1 cellular context compared by ENCODE assay signal in genomic region chr17:16352303-16352837, GRCh38.
TF ChIP-seq lines count a peak whose summit lies in the region.

No MANE protein-coding gene starts in this region.

TF ChIP-seq in HepG2, 621 proteins besides CTCF, POLR2A, EP300 and RAD21 (continued from another document and continues in another):
- TF ChIP-seq, protein P1, sequence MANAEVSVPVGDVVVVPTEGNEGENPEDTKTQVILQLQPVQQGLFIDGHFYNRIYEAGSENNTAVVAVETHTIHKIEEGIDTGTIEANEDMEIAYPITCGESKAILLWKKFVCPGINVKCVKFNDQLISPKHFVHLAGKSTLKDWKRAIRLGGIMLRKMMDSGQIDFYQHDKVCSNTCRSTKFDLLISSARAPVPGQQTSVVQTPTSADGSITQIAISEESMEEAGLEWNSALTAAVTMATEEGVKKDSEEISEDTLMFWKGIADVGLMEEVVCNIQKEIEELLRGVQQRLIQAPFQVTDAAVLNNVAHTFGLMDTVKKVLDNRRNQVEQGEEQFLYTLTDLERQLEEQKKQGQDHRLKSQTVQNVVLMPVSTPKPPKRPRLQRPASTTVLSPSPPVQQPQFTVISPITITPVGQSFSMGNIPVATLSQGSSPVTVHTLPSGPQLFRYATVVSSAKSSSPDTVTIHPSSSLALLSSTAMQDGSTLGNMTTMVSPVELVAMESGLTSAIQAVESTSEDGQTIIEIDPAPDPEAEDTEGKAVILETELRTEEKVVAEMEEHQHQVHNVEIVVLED (CRISPR knock-in tag; IDR thresholded peaks at IDR 0.05; ENCODE audit: borderline replicate concordance) = peak; percentile 24; the same call in 1 of the 2 replicates
- TF ChIP-seq KLF6 (CRISPR knock-in tag; IDR thresholded peaks at IDR 0.05) (no peak), ZNF383 (CRISPR knock-in tag; IDR thresholded peaks at IDR 0.05; ENCODE audit: borderline replicate concordance) (0 out of 2 replicates have a peak, but pooled peaks have one; percentile 29), FOXC1 (CRISPR knock-in tag; IDR thresholded peaks at IDR 0.05; ENCODE audit: borderline replicate concordance) (no peak), SPEN (CRISPR knock-in tag; IDR thresholded peaks at IDR 0.05; ENCODE audit: low read depth) (0 out of 2 replicates have a peak, but pooled peaks have one; percentile 28), SKI (IDR thresholded peaks at IDR 0.05; ENCODE audit: partially characterized antibody) (peak; percentile 45), REPIN1 (CRISPR knock-in tag; IDR thresholded peaks at IDR 0.05; ENCODE audit: borderline replicate concordance, low read depth) (0 out of 2 replicates have a peak, but pooled peaks have one; percentile 16), SP5 (CRISPR knock-in tag; IDR thresholded peaks at IDR 0.05; ENCODE audit: borderline replicate concordance, low read depth) (peak; percentile 88), THYN1 (CRISPR knock-in tag; IDR thresholded peaks at IDR 0.05; ENCODE audit: borderline replicate concordance, low read depth) (no peak), KDM5B (CRISPR knock-in tag; IDR thresholded peaks at IDR 0.05; ENCODE audit: borderline replicate concordance) (peak; percentile 87), SNAPC5 (CRISPR knock-in tag; IDR thresholded peaks at IDR 0.05; ENCODE audit: borderline replicate concordance) (0 out of 2 replicates have a peak, but pooled peaks have one; percentile 58), PAF1 (CRISPR knock-in tag; IDR thresholded peaks at IDR 0.05) (0 out of 2 replicates have a peak, but pooled peaks have one; percentile 57), KDM2A (CRISPR knock-in tag; IDR thresholded peaks at IDR 0.05; ENCODE audit: borderline replicate concordance, low read depth) (peak; percentile 78), NFATC3 (CRISPR knock-in tag; IDR thresholded peaks at IDR 0.05) (0 out of 2 replicates have a peak, but pooled peaks have one; percentile 32), NCOA1 (CRISPR knock-in tag; IDR thresholded peaks at IDR 0.05) (0 out of 2 replicates have a peak, but pooled peaks have one; percentile 82), ZNF768 (CRISPR knock-in tag; IDR thresholded peaks at IDR 0.05) (no peak), HMG20B (CRISPR knock-in tag; conservative IDR thresholded peaks at IDR 0.05) (no peak), ZNF501 (CRISPR knock-in tag; IDR thresholded peaks at IDR 0.05) (peak; percentile 66), ZNF607 (CRISPR knock-in tag; IDR thresholded peaks at IDR 0.05; ENCODE audit: borderline replicate concordance) (peak; percentile 56; the same call in 1 of the 2 replicates), POGZ (CRISPR knock-in tag; IDR thresholded peaks at IDR 0.05) (peak; percentile 40; the same call in 1 of the 2 replicates), DR1 (CRISPR knock-in tag; IDR thresholded peaks at IDR 0.05) (0 out of 2 replicates have a peak, but pooled peaks have one; percentile 62), ZBTB39 (CRISPR knock-in tag; IDR thresholded peaks at IDR 0.05) (no peak), SIN3A (IDR thresholded peaks at IDR 0.05; ENCODE audit: borderline replicate concordance, low read depth, low read length) (peak; percentile 49; the same call in 1 of the 2 replicates), FOXA1 (IDR thresholded peaks at IDR 0.05) (no peak), FOXA1 (CRISPR knock-in tag; IDR thresholded peaks at IDR 0.05) (0 out of 2 replicates have a peak, but pooled peaks have one; percentile 9), TOPORS (CRISPR knock-in tag; IDR thresholded peaks at IDR 0.05) (0 out of 2 replicates have a peak, but pooled peaks have one; percentile 28), ZFP1 (CRISPR knock-in tag; IDR thresholded peaks at IDR 0.05) (no peak), ZNF563 (CRISPR knock-in tag; IDR thresholded peaks at IDR 0.05) (peak; percentile 0; the same call in 1 of the 2 replicates), ZNF562 (CRISPR knock-in tag; IDR thresholded peaks at IDR 0.05; ENCODE audit: borderline replicate concordance) (no peak), ZNF543 (CRISPR knock-in tag; IDR thresholded peaks at IDR 0.05) (peak; percentile 38; the same call in 1 of the 2 replicates), FIP1L1 (IDR thresholded peaks at IDR 0.05; ENCODE audit: borderline replicate concordance, insufficient read depth, low read depth, low read length) (no peak), ZNF746 (CRISPR knock-in tag; IDR thresholded peaks at IDR 0.05) (0 out of 2 replicates have a peak, but pooled peaks have one; percentile 43), THAP7 (CRISPR knock-in tag; IDR thresholded peaks at IDR 0.05) (no peak), MLLT10 (CRISPR knock-in tag; IDR thresholded peaks at IDR 0.05) (no peak), ZNF7 (CRISPR knock-in tag; IDR thresholded peaks at IDR 0.05) (no peak), YEATS2 (CRISPR knock-in tag; IDR thresholded peaks at IDR 0.05; ENCODE audit: borderline replicate concordance) (peak; percentile 43; the same call in 1 of the 2 replicates), MEIS2 (CRISPR knock-in tag; IDR thresholded peaks at IDR 0.05) (no peak), MTA1 (CRISPR knock-in tag; IDR thresholded peaks at IDR 0.05; ENCODE audit: borderline replicate concordance) (0 out of 2 replicates have a peak, but pooled peaks have one; percentile 47), SOX6 (IDR thresholded peaks at IDR 0.05) (no peak), SOX6 (CRISPR knock-in tag; IDR thresholded peaks at IDR 0.05) (peak; percentile 71), LCORL (IDR thresholded peaks at IDR 0.05) (no peak), LCORL (CRISPR knock-in tag; IDR thresholded peaks at IDR 0.05) (peak; percentile 31; the same call in 1 of the 2 replicates), MATR3 (CRISPR knock-in tag; IDR thresholded peaks at IDR 0.05) (no peak), ARID3A (IDR thresholded peaks at IDR 0.05; ENCODE audit: low read depth, low read length) (no peak), HOXA5 (CRISPR knock-in tag; IDR thresholded peaks at IDR 0.05) (peak; percentile 37; the same call in 1 of the 2 replicates), HIVEP1 (CRISPR knock-in tag; IDR thresholded peaks at IDR 0.05) (peak; percentile 43; the same call in 1 of the 2 replicates), CREB1 (IDR thresholded peaks at IDR 0.05) (peak; percentile 49; the same call in 1 of the 2 replicates), CREB1 (CRISPR knock-in tag; IDR thresholded peaks at IDR 0.05) (peak; percentile 50; the same call in 1 of the 2 replicates), HNRNPLL (IDR thresholded peaks at IDR 0.05; ENCODE audit: low read depth, low read length, poor library complexity, severe bottlenecking) (peak; percentile 33), ZSCAN21 (CRISPR knock-in tag; IDR thresholded peaks at IDR 0.05; ENCODE audit: borderline replicate concordance) (no peak), DMAP1 (CRISPR knock-in tag; IDR thresholded peaks at IDR 0.05) (peak; percentile 76), ZNF782 (CRISPR knock-in tag; IDR thresholded peaks at IDR 0.05; ENCODE audit: borderline replicate concordance) (0 out of 2 replicates have a peak, but pooled peaks have one; percentile 62)
- TF ChIP-seq, protein P2, sequence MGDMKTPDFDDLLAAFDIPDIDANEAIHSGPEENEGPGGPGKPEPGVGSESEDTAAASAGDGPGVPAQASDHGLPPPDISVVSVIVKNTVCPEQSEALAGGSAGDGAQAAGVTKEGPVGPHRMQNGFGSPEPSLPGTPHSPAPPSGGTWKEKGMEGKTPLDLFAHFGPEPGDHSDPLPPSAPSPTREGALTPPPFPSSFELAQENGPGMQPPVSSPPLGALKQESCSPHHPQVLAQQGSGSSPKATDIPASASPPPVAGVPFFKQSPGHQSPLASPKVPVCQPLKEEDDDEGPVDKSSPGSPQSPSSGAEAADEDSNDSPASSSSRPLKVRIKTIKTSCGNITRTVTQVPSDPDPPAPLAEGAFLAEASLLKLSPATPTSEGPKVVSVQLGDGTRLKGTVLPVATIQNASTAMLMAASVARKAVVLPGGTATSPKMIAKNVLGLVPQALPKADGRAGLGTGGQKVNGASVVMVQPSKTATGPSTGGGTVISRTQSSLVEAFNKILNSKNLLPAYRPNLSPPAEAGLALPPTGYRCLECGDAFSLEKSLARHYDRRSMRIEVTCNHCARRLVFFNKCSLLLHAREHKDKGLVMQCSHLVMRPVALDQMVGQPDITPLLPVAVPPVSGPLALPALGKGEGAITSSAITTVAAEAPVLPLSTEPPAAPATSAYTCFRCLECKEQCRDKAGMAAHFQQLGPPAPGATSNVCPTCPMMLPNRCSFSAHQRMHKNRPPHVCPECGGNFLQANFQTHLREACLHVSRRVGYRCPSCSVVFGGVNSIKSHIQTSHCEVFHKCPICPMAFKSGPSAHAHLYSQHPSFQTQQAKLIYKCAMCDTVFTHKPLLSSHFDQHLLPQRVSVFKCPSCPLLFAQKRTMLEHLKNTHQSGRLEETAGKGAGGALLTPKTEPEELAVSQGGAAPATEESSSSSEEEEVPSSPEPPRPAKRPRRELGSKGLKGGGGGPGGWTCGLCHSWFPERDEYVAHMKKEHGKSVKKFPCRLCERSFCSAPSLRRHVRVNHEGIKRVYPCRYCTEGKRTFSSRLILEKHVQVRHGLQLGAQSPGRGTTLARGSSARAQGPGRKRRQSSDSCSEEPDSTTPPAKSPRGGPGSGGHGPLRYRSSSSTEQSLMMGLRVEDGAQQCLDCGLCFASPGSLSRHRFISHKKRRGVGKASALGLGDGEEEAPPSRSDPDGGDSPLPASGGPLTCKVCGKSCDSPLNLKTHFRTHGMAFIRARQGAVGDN (CRISPR knock-in tag; IDR thresholded peaks at IDR 0.05) = peak; percentile 81
- TF ChIP-seq, protein P3, sequence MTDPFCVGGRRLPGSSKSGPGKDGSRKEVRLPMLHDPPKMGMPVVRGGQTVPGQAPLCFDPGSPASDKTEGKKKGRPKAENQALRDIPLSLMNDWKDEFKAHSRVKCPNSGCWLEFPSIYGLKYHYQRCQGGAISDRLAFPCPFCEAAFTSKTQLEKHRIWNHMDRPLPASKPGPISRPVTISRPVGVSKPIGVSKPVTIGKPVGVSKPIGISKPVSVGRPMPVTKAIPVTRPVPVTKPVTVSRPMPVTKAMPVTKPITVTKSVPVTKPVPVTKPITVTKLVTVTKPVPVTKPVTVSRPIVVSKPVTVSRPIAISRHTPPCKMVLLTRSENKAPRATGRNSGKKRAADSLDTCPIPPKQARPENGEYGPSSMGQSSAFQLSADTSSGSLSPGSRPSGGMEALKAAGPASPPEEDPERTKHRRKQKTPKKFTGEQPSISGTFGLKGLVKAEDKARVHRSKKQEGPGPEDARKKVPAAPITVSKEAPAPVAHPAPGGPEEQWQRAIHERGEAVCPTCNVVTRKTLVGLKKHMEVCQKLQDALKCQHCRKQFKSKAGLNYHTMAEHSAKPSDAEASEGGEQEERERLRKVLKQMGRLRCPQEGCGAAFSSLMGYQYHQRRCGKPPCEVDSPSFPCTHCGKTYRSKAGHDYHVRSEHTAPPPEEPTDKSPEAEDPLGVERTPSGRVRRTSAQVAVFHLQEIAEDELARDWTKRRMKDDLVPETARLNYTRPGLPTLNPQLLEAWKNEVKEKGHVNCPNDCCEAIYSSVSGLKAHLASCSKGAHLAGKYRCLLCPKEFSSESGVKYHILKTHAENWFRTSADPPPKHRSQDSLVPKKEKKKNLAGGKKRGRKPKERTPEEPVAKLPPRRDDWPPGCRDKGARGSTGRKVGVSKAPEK (CRISPR knock-in tag; IDR thresholded peaks at IDR 0.05; ENCODE audit: borderline replicate concordance) = peak; percentile 41; the same call in 1 of the 2 replicates
- TF ChIP-seq, protein P4, sequence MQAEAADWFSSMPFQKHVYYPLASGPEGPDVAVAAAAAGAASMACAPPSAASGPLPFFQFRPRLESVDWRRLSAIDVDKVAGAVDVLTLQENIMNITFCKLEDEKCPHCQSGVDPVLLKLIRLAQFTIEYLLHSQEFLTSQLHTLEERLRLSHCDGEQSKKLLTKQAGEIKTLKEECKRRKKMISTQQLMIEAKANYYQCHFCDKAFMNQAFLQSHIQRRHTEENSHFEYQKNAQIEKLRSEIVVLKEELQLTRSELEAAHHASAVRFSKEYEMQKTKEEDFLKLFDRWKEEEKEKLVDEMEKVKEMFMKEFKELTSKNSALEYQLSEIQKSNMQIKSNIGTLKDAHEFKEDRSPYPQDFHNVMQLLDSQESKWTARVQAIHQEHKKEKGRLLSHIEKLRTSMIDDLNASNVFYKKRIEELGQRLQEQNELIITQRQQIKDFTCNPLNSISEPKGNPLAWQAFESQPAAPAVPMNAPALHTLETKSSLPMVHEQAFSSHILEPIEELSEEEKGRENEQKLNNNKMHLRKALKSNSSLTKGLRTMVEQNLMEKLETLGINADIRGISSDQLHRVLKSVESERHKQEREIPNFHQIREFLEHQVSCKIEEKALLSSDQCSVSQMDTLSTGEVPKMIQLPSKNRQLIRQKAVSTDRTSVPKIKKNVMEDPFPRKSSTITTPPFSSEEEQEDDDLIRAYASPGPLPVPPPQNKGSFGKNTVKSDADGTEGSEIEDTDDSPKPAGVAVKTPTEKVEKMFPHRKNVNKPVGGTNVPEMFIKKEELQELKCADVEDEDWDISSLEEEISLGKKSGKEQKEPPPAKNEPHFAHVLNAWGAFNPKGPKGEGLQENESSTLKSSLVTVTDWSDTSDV (CRISPR knock-in tag; IDR thresholded peaks at IDR 0.05) = 0 out of 2 replicates have a peak, but pooled peaks have one; percentile 71
